Comparison of ENCODE assay signal across 1 cellular context in genomic region chr11:110093407-110094297, GRCh38.
TF ChIP-seq lines count a peak whose summit lies in the region.

No MANE protein-coding gene starts in this region.

TF ChIP-seq in HepG2, 621 proteins besides CTCF, POLR2A, EP300 and RAD21 (continued from another document and continues in another):
- TF ChIP-seq ZNF687 (CRISPR knock-in tag; IDR thresholded peaks at IDR 0.05): peak; percentile 74
- TF ChIP-seq SIX1 (CRISPR knock-in tag; IDR thresholded peaks at IDR 0.05; ENCODE audit: borderline replicate concordance): no peak
- TF ChIP-seq, protein P1, sequence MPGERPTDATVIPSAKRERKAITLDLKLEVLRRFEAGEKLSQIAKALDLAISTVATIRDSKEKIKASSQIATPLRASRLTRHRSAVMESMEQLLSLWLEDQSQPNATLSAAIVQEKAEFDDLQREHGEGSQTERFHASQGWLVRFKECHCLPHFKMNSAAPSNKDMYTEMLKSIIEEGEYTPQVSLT (CRISPR knock-in tag; IDR thresholded peaks at IDR 0.05; ENCODE audit: borderline replicate concordance, low read depth): no peak
- TF ChIP-seq RNF2 (conservative IDR thresholded peaks at IDR 0.05; ENCODE audit: low read depth): no peak
- TF ChIP-seq ZFP82 (CRISPR knock-in tag; IDR thresholded peaks at IDR 0.05; ENCODE audit: borderline replicate concordance): no peak
- TF ChIP-seq ZNF333 (CRISPR knock-in tag; IDR thresholded peaks at IDR 0.05; ENCODE audit: borderline replicate concordance): no peak
- TF ChIP-seq ELF4 (CRISPR knock-in tag; IDR thresholded peaks at IDR 0.05; ENCODE audit: borderline replicate concordance): no peak
- no peak for TF ChIP-seq ZNF251 (CRISPR knock-in tag; IDR thresholded peaks at IDR 0.05)
- no peak for TF ChIP-seq MAFG (CRISPR knock-in tag; IDR thresholded peaks at IDR 0.05)
- no peak for TF ChIP-seq TARDBP (CRISPR knock-in tag; IDR thresholded peaks at IDR 0.05)
- TF ChIP-seq ZNF317 (CRISPR knock-in tag; IDR thresholded peaks at IDR 0.05): no peak
- TF ChIP-seq SP2 (CRISPR knock-in tag; IDR thresholded peaks at IDR 0.05): no peak
- 0 out of 2 replicates have a peak, but pooled peaks have one; percentile 28 for TF ChIP-seq SMAD3 (CRISPR knock-in tag; IDR thresholded peaks at IDR 0.05)
- no peak for TF ChIP-seq PHB2 (IDR thresholded peaks at IDR 0.05; ENCODE audit: partially characterized antibody)
- TF ChIP-seq RFX3 (CRISPR knock-in tag; IDR thresholded peaks at IDR 0.05): no peak
- no peak for TF ChIP-seq ARNT (IDR thresholded peaks at IDR 0.05)
- no peak for TF ChIP-seq ATRX (CRISPR knock-in tag; IDR thresholded peaks at IDR 0.05; ENCODE audit: borderline replicate concordance)
- TF ChIP-seq ZMYM2 (CRISPR knock-in tag; IDR thresholded peaks at IDR 0.05): no peak
- TF ChIP-seq SALL1 (CRISPR knock-in tag; IDR thresholded peaks at IDR 0.05): peak; percentile 54
- TF ChIP-seq, protein P2, sequence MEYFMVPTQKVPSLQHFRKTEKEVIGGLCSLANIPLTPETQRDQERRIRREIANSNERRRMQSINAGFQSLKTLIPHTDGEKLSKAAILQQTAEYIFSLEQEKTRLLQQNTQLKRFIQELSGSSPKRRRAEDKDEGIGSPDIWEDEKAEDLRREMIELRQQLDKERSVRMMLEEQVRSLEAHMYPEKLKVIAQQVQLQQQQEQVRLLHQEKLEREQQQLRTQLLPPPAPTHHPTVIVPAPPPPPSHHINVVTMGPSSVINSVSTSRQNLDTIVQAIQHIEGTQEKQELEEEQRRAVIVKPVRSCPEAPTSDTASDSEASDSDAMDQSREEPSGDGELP (IDR thresholded peaks at IDR 0.05; ENCODE audit: borderline replicate concordance, low read depth): no peak
- TF ChIP-seq GATAD1 (CRISPR knock-in tag; IDR thresholded peaks at IDR 0.05): no peak
- no peak for TF ChIP-seq KLF16 (CRISPR knock-in tag; IDR thresholded peaks at IDR 0.05)
- TF ChIP-seq MYPOP (CRISPR knock-in tag; IDR thresholded peaks at IDR 0.05): 0 out of 2 replicates have a peak, but pooled peaks have one; percentile 26
- TF ChIP-seq ZFY (CRISPR knock-in tag; IDR thresholded peaks at IDR 0.05): peak; percentile 99
- no peak for TF ChIP-seq BCLAF1 (IDR thresholded peaks at IDR 0.05)
- no peak for TF ChIP-seq SOX5 (CRISPR knock-in tag; IDR thresholded peaks at IDR 0.05; ENCODE audit: borderline replicate concordance)
- TF ChIP-seq KDM1A (CRISPR knock-in tag; IDR thresholded peaks at IDR 0.05): no peak
- no peak for TF ChIP-seq PAF1 (CRISPR knock-in tag; IDR thresholded peaks at IDR 0.05)
- TF ChIP-seq HOXA9 (CRISPR knock-in tag; IDR thresholded peaks at IDR 0.05; ENCODE audit: borderline replicate concordance): no peak
- TF ChIP-seq YEATS2 (CRISPR knock-in tag; IDR thresholded peaks at IDR 0.05; ENCODE audit: borderline replicate concordance): no peak
- TF ChIP-seq ZNF660 (CRISPR knock-in tag; IDR thresholded peaks at IDR 0.05; ENCODE audit: borderline replicate concordance, low read depth): no peak
- TF ChIP-seq, protein P3, sequence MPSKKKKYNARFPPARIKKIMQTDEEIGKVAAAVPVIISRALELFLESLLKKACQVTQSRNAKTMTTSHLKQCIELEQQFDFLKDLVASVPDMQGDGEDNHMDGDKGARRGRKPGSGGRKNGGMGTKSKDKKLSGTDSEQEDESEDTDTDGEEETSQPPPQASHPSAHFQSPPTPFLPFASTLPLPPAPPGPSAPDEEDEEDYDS (CRISPR knock-in tag; IDR thresholded peaks at IDR 0.05): no peak
- TF ChIP-seq MED1 (CRISPR knock-in tag; IDR thresholded peaks at IDR 0.05): no peak
- TF ChIP-seq BORCS8-MEF2B (CRISPR knock-in tag; IDR thresholded peaks at IDR 0.05): peak; percentile 22; the same call in 1 of the 2 replicates
- TF ChIP-seq HINFP (CRISPR knock-in tag; IDR thresholded peaks at IDR 0.05; ENCODE audit: low read depth): no peak
- TF ChIP-seq ZNF343 (CRISPR knock-in tag; IDR thresholded peaks at IDR 0.05): no peak
- no peak for TF ChIP-seq RERE (CRISPR knock-in tag; IDR thresholded peaks at IDR 0.05; ENCODE audit: low read depth)
- TF ChIP-seq IRX3 (CRISPR knock-in tag; IDR thresholded peaks at IDR 0.05; ENCODE audit: borderline replicate concordance, low read depth): no peak
- no peak for TF ChIP-seq GMEB2 (CRISPR knock-in tag; IDR thresholded peaks at IDR 0.05; ENCODE audit: low read depth)
- TF ChIP-seq ZBTB38 (CRISPR knock-in tag; IDR thresholded peaks at IDR 0.05): no peak
- TF ChIP-seq, protein P4, sequence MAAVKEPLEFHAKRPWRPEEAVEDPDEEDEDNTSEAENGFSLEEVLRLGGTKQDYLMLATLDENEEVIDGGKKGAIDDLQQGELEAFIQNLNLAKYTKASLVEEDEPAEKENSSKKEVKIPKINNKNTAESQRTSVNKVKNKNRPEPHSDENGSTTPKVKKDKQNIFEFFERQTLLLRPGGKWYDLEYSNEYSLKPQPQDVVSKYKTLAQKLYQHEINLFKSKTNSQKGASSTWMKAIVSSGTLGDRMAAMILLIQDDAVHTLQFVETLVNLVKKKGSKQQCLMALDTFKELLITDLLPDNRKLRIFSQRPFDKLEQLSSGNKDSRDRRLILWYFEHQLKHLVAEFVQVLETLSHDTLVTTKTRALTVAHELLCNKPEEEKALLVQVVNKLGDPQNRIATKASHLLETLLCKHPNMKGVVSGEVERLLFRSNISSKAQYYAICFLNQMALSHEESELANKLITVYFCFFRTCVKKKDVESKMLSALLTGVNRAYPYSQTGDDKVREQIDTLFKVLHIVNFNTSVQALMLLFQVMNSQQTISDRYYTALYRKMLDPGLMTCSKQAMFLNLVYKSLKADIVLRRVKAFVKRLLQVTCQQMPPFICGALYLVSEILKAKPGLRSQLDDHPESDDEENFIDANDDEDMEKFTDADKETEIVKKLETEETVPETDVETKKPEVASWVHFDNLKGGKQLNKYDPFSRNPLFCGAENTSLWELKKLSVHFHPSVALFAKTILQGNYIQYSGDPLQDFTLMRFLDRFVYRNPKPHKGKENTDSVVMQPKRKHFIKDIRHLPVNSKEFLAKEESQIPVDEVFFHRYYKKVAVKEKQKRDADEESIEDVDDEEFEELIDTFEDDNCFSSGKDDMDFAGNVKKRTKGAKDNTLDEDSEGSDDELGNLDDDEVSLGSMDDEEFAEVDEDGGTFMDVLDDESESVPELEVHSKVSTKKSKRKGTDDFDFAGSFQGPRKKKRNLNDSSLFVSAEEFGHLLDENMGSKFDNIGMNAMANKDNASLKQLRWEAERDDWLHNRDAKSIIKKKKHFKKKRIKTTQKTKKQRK (IDR thresholded peaks at IDR 0.05; ENCODE audit: low read length): no peak
- no peak for TF ChIP-seq NBN (conservative IDR thresholded peaks at IDR 0.05)
- TF ChIP-seq ZNF7 (CRISPR knock-in tag; IDR thresholded peaks at IDR 0.05): no peak
